Comparison of ENCODE assay signal across 10 cellular contexts in the genomic region with DNA sequence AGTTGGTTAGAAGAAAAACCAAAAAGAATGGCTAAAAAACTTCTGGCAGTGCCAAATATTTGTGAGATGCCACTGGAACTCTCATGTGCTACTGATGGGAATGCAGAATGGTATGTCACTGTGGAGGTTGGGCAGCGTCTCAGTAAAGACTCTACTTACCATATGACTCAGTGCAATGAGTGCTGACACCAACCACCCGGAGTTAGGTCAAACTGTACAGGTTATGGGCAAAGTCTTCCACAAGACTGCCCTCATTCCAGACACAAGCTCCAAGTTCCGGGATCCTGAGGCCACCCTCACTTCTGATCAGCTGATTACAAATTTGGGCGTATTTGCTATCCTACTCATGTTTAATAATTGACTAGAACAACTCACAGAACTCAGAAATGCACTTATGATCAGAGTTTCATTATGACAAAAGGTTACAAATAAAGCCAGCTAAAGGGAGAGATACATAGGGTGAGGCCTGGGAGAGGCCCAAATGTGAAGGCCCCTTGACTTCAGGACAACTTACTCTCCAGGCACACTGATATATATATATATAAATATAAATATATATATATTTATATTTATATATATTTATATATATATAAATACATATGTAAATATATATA.
DNase-seq lines count a peak whose midpoint lies in the region; ATAC-seq and TF ChIP-seq lines count a peak whose summit lies in the region.
"Had no signal": no experiment of that assay in that cellular context is flagged by ENCODE, and none has a peak within 500 bp of the region (broad histone marks: within the 10 kb centered on the region; RNA-seq: fewer than 3 reads in every experiment).

No MANE protein-coding gene starts in this region.

- no peak for TF ChIP-seq EP300 in esophagus muscularis mucosa (IDR thresholded peaks at IDR 0.05)

- H3K4me3 ChIP-seq in foreskin fibroblast (ENCODE audit: low read depth in 1 of 2, low read length in 2 of 2) (no peak overlapping the region), esophagus muscularis mucosa (no peak overlapping the region)

- H3K27me3 ChIP-seq in esophagus muscularis mucosa = no peaks in the 10 kb centered on the region

- H3K27ac ChIP-seq in esophagus muscularis mucosa (replicated peaks in 1 of 4) = no peak overlapping the region

- in situ Hi-C loops in ACHN (cut with HindIII; ENCODE audit: low pct_ligation_motif_present, low pct_unique_long_range_greater_than_20kb, low sequenced_read_pairs) = no loop called here

- no peaks in the 10 kb centered on the region for H3K9me3 ChIP-seq in esophagus muscularis mucosa

- peaks cover 0 to 9% (median 0%) of the 10 kb centered on the region in 4 donors for H3K4me1 ChIP-seq in esophagus muscularis mucosa

- intact Hi-C loops in esophagus muscularis mucosa (cut with DNase I) = no loop called here

- no peak for TF ChIP-seq POLR2A in esophagus muscularis mucosa (IDR thresholded peaks at IDR 0.05; ENCODE audit: low read depth)

- WGBS in esophagus muscularis mucosa = 90% methylated on average over 4 of the region's 4 CpGs

- H3K36me3 ChIP-seq in esophagus muscularis mucosa = peaks cover 0 to 14% (median 2%) of the 10 kb centered on the region in 4 donors

- TF ChIP-seq CTCF in foreskin fibroblast (IDR thresholded peaks at IDR 0.05; ENCODE audit: low read depth, low read length) (no peak), esophagus muscularis mucosa (IDR thresholded peaks at IDR 0.05) (no peak)

- peak; percentile 87 for ATAC-seq in GM19452 (IDR thresholded peaks at IDR 0.05; ENCODE audit: unreplicated experiment)
- peak; percentile 84 for ATAC-seq in HG03571 (IDR thresholded peaks at IDR 0.05; ENCODE audit: unreplicated experiment)
- ATAC-seq: Panc1 had no signal

- DNase-seq in ACHN (peak; percentile 96), foreskin fibroblast (peak; percentile 57 to 69), NCI-H82 (lab: John Stamatoyannopoulos, UW) (no peak), AML-193 (lab: John Stamatoyannopoulos, UW) (no peak), esophagus muscularis mucosa (ENCODE audit: extremely low spot score) (no peak), RPMI8226 (no peak)
- DNase-seq: DMS 273 treated with DMSO at 0.1 percent for 48 hours had no signal

Comparison
In these comparisons a context has a peak if more than half of its experiments do, and no peak if none do; other contexts are left out.
1. DNase-seq: peak in ACHN (single experiment) and foreskin fibroblast (2 of 2); none in NCI-H82 (single experiment), AML-193 (0 of 2), esophagus muscularis mucosa (single experiment) and RPMI8226 (single experiment).